ENCODE assay signal across 20 cellular contexts in genomic region chr22:28931844-28932561, GRCh38. TPM values are rescaled to one million over a fixed set of nuclear protein-coding genes. Genes with fewer than 3 reads are reported as not detected.
DNase-seq lines count a peak whose midpoint lies in the region; ATAC-seq and TF ChIP-seq lines count a peak whose summit lies in the region.
"Had no signal": no experiment of that assay in that cellular context is flagged by ENCODE, and none has a peak within 500 bp of the region (broad histone marks: within the 10 kb centered on the region; RNA-seq: fewer than 3 reads in every experiment).

No MANE protein-coding gene starts in this region.

- in situ Hi-C loops in Caki2 (cut with HindIII; ENCODE audit: low pct_unique_long_range_greater_than_20kb, low sequenced_read_pairs): no loop called here

- no peak overlapping the region for H3K4me3 ChIP-seq in parathyroid adenoma (ENCODE audit: low read depth, low read length)
- H3K4me3 ChIP-seq: dorsolateral prefrontal cortex had no signal

- peaks cover 3% of the 10 kb centered on the region for H3K79me2 ChIP-seq in parathyroid adenoma

- H3K9me3 ChIP-seq in parathyroid adenoma (ENCODE audit: control insufficient read depth, low read length): no peaks in the 10 kb centered on the region

- H3K36me3 ChIP-seq in parathyroid adenoma (ENCODE audit: control insufficient read depth, insufficient read depth, low read length): no peaks in the 10 kb centered on the region

- H2AFZ ChIP-seq in parathyroid adenoma: no peak overlapping the region

- DNase-seq in Caki2 (ENCODE audit: low read depth) (peak; percentile 52), kidney tubule cell (ENCODE audit: low spot score) (peak; percentile 84), GDM1 (lab: John Stamatoyannopoulos, UW) (no peak)
- DNase-seq in stimulated activated CD4-positive, alpha-beta T cell treated with anti-CD3 and anti-CD28 coated beads, Interleukin-1b, Interleukin-23, amount 100 ng/mL, for 48 hours: no peak
- DNase-seq: activated naive CD4-positive, alpha-beta T cell treated with anti-CD3 and anti-CD28 coated beads, Interleukin-2, amount 50 U/mL, for 16 hours; activated T-cell treated with anti-CD3 and anti-CD28 coated beads, Interleukin-2, amount 50 U/mL, for 72 hours; DMS 273 treated with DMSO at 0.1 percent for 48 hours; dorsolateral prefrontal cortex; HFFc6; Kasumi-1; NCI-H1048; NCI-H187 treated with DMSO at 0.1 percent for 48 hours; NCI-H345; OCI-M1; Right ventricle myocardium superior; stimulated activated CD4-positive, alpha-beta T cell treated with anti-CD3 and anti-CD28 coated beads, Interleukin-12 subunit alpha, Interleukin-12 subunit beta, amount 100 ng/mL, for 4 hours; SW 1271 had no signal

- H3K4me2 ChIP-seq in parathyroid adenoma (ENCODE audit: low read length): peak overlapping the region; percentile 18

- H3K27ac ChIP-seq in VCaP (peak overlapping the region; percentile 93; the same call in 1 of the 2 replicates), parathyroid adenoma (no peak overlapping the region)

- no peak for ATAC-seq in GM21619 (IDR thresholded peaks at IDR 0.05; ENCODE audit: unreplicated experiment)
- ATAC-seq: activated T-cell treated with anti-CD3 and anti-CD28 coated beads, Interleukin-2, amount 50 U/mL, for 72 hours had no signal

- no peak overlapping the region for H3K9ac ChIP-seq in parathyroid adenoma

- H3K27me3 ChIP-seq in parathyroid adenoma (ENCODE audit: control insufficient read depth, insufficient read depth, low read length): no peaks in the 10 kb centered on the region
- H3K27me3 ChIP-seq: dorsolateral prefrontal cortex had no signal

- TF ChIP-seq CTCF in VCaP (conservative IDR thresholded peaks at IDR 0.05): no peak
- no peak for TF ChIP-seq CTCF in parathyroid adenoma (IDR thresholded peaks at IDR 0.05)

- H3K4me1 ChIP-seq in parathyroid adenoma: peaks cover 3% of the 10 kb centered on the region

RNA-seq across cellular contexts. Expression of gene ZNRF3, which starts 48.6 kb away (rescaled TPM):
- 9.6 and 11.1 TPM in 2 replicates for total RNA-seq in Caki2 (2014; rRNA removed; shearing (Covaris generic); ENCODE audit: low replicate concordance)

Comparison
In these comparisons a context has a peak if more than half of its experiments do, and no peak if none do; other contexts are left out.
1. DNase-seq: peak in Caki2 (single experiment) and kidney tubule cell (single experiment); none in stimulated activated CD4-positive, alpha-beta T cell treated with anti-CD3 and anti-CD28 coated beads, Interleukin-1b, Interleukin-23, amount 100 ng/mL, for 48 hours (single experiment) and GDM1 (single experiment).